12 cellular contexts compared by ENCODE assay signal in genomic region chr11:8720868-8721739, GRCh38. TPM values are rescaled to one million over a fixed set of nuclear protein-coding genes. Genes with fewer than 3 reads are reported as not detected.
A peak's percentile ranks its signal among the peaks of the same experiment; 100 is the strongest.
DNase-seq lines count a peak whose midpoint lies in the region; ATAC-seq, FAIRE-seq and TF ChIP-seq lines count a peak whose summit lies in the region.
"Had no signal": no experiment of that assay in that cellular context is flagged by ENCODE, and none has a peak within 500 bp of the region (broad histone marks: within the 10 kb centered on the region; RNA-seq: fewer than 3 reads in every experiment).

No MANE protein-coding gene starts in this region.

- peaks cover 29% of the 10 kb centered on the region for H3K79me2 ChIP-seq in SK-N-SH (ENCODE audit: insufficient read depth)

- no peak overlapping the region for H3K27ac Mint-ChIP-seq in natural killer cell treated with Interleukin-12 subunit alpha and Interleukin-12 subunit beta and Interleukin-15 and Interleukin-18, amount 100 ng/mL, for 72 hours
- H3K27ac Mint-ChIP-seq: activated B cell treated with CpG ODN at 0.5 μM for 24 hours; stimulated activated memory B cell treated with anti-CD40 and anti-IgM and Interleukin-4, amounts not matched to agents 10 μg/mL and 1 μg/mL and 100 μg/mL, for 72 hours had no signal

- no peak overlapping the region for H3K4me3 ChIP-seq in SK-N-SH (ENCODE audit: low read depth in 2 of 2, low read length in 1 of 2)
- no peak overlapping the region for H3K4me3 ChIP-seq in coronary artery
- no peak overlapping the region for H3K4me3 ChIP-seq in mucosa of stomach (ENCODE audit: low read length)

- H3K9ac ChIP-seq in SK-N-SH (peak overlapping the region; percentile 56; the same call in 1 of the 2 replicates), mucosa of stomach (ENCODE audit: low read length) (peak overlapping the region; percentile 54)

- TF ChIP-seq EP300 in SK-N-SH (IDR thresholded peaks at IDR 0.05; ENCODE audit: borderline replicate concordance in 1 of 2, low read depth in 1 of 2, low read length in 1 of 2) = no peak

- H3K4me1 ChIP-seq in SK-N-SH (ENCODE audit: control insufficient read depth in 1 of 2, insufficient read depth in 2 of 2, low read depth in 1 of 2, low read length in 1 of 2) = peaks cover 29 to 57% of the 10 kb centered on the region in 2 experiments; a peak in 3 of 4 replicates
- H3K4me1 ChIP-seq in mucosa of stomach (ENCODE audit: control insufficient read depth, insufficient read depth, low read length) = peaks cover 72% of the 10 kb centered on the region

- peaks cover 0 to 9% of the 10 kb centered on the region in 2 donors for H3K4me1 Mint-ChIP-seq in natural killer cell treated with Interleukin-12 subunit alpha and Interleukin-12 subunit beta and Interleukin-15 and Interleukin-18, amount 100 ng/mL, for 72 hours (ENCODE audit: low read depth in 2 of 2)

- 95% methylated on average over 6 of the region's 7 CpGs for WGBS in SK-N-SH (ENCODE audit: low lambda C conversion rate)

- CTCF ChIA-PET in SK-N-SH (lab: Yijun Ruan, JAX) = interaction anchor here (0.9 kb wide), 1 partner anchor 89 kb away, joined by 4 read pairs; a partner anchor contains a TSS

- H3K36me3 ChIP-seq in SK-N-SH (replicated peaks in 1 of 2; ENCODE audit: control insufficient read depth in 1 of 2, insufficient read depth in 2 of 2, low read length in 1 of 2) (peaks cover 12 to 16% of the 10 kb centered on the region in 2 experiments), mucosa of stomach (ENCODE audit: control insufficient read depth, insufficient read depth, low read length) (peaks cover 5% of the 10 kb centered on the region)

- no peaks in the 10 kb centered on the region for H3K9me3 Mint-ChIP-seq in natural killer cell treated with Interleukin-12 subunit alpha and Interleukin-12 subunit beta and Interleukin-15 and Interleukin-18, amount 100 ng/mL, for 72 hours
- H3K9me3 Mint-ChIP-seq: activated B cell treated with CpG ODN at 0.5 μM for 24 hours; stimulated activated memory B cell treated with anti-CD40 and anti-IgM and Interleukin-4, amounts not matched to agents 10 μg/mL and 1 μg/mL and 100 μg/mL, for 72 hours had no signal

- H3K4me3 Mint-ChIP-seq in natural killer cell treated with Interleukin-12 subunit alpha and Interleukin-12 subunit beta and Interleukin-15 and Interleukin-18, amount 100 ng/mL, for 72 hours = no peak overlapping the region
- H3K4me3 Mint-ChIP-seq: activated B cell treated with CpG ODN at 0.5 μM for 24 hours; stimulated activated memory B cell treated with anti-CD40 and anti-IgM and Interleukin-4, amounts not matched to agents 10 μg/mL and 1 μg/mL and 100 μg/mL, for 72 hours had no signal

- no peaks in the 10 kb centered on the region for H3K9me2 ChIP-seq in SK-N-SH

- POLR2A ChIA-PET in SK-N-SH (lab: Yijun Ruan, JAX) = no interaction called here

- no peaks in the 10 kb centered on the region for H4K20me1 ChIP-seq in SK-N-SH (ENCODE audit: insufficient read depth)

- H3K4me2 ChIP-seq in SK-N-SH = peak overlapping the region; percentile 80; the same call in 1 of the 2 replicates

- no peak overlapping the region for H2AFZ ChIP-seq in SK-N-SH (ENCODE audit: low read depth)

- TF ChIP-seq CTCF in SK-N-SH (IDR thresholded peaks at IDR 0.05) = no peak
- no peak for TF ChIP-seq CTCF in coronary artery (IDR thresholded peaks at IDR 0.05)

- TF ChIP-seq RAD21 in SK-N-SH (IDR thresholded peaks at IDR 0.05; ENCODE audit: low read length) = no peak

- DNase-seq in SK-N-SH (no peak), coronary artery (ENCODE audit: low spot score) (no peak), ureter (ENCODE audit: low spot score) (peak; percentile 83), GM19239 (ENCODE audit: insufficient read length, low spot score) (no peak), SW 1271 (lab: John Stamatoyannopoulos, UW) (no peak)
- no peak for DNase-seq in natural killer cell treated with Interleukin-12 subunit alpha and Interleukin-12 subunit beta and Interleukin-15 and Interleukin-18, amount 100 ng/mL, for 72 hours (ENCODE audit: low spot score)
- DNase-seq: activated B cell treated with CpG ODN at 0.5 μM for 24 hours, glutamatergic neuron, NCI-H524 had no signal

- H3K27me3 ChIP-seq in SK-N-SH (ENCODE audit: insufficient read depth) = no peaks in the 10 kb centered on the region
- H3K27me3 ChIP-seq in mucosa of stomach (ENCODE audit: control insufficient read depth, insufficient read depth, low read length) = no peaks in the 10 kb centered on the region

- H3F3A ChIP-seq in SK-N-SH (replicated peaks; ENCODE audit: insufficient read depth) = peaks cover 30% of the 10 kb centered on the region

- no peak for ATAC-seq in SK-N-SH treated with all-trans-retinoic acid at 6 μM for 48 hours
- no peak for ATAC-seq in natural killer cell treated with Interleukin-12 subunit alpha and Interleukin-12 subunit beta and Interleukin-15 and Interleukin-18, amount 100 ng/mL, for 72 hours
- ATAC-seq: stimulated activated memory B cell treated with anti-CD40 and anti-IgM and Interleukin-4, amounts not matched to agents 10 μg/mL and 1 μg/mL and 100 μg/mL, for 72 hours had no signal

- H3K27ac ChIP-seq in SK-N-SH (ENCODE audit: low read depth in 2 of 2, low read length in 1 of 2) (peak overlapping the region; percentile 80 to 96), coronary artery (peak overlapping the region; percentile 20 to 93)

- no peaks in the 10 kb centered on the region for H3K27me3 Mint-ChIP-seq in natural killer cell treated with Interleukin-12 subunit alpha and Interleukin-12 subunit beta and Interleukin-15 and Interleukin-18, amount 100 ng/mL, for 72 hours

- H3K9me3 ChIP-seq in SK-N-SH (no peaks in the 10 kb centered on the region), mucosa of stomach (ENCODE audit: control insufficient read depth, low read length) (no peaks in the 10 kb centered on the region)

- H3K36me3 Mint-ChIP-seq in natural killer cell treated with Interleukin-12 subunit alpha and Interleukin-12 subunit beta and Interleukin-15 and Interleukin-18, amount 100 ng/mL, for 72 hours = no peaks in the 10 kb centered on the region
- H3K36me3 Mint-ChIP-seq: stimulated activated memory B cell treated with anti-CD40 and anti-IgM and Interleukin-4, amounts not matched to agents 10 μg/mL and 1 μg/mL and 100 μg/mL, for 72 hours had no signal

- FAIRE-seq in GM19239 (lab: Jason Lieb, UNC) = no peak

TF ChIP-seq in SK-N-SH, 30 proteins besides CTCF, POLR2A, EP300 and RAD21 (continues in another document):
- TF ChIP-seq YY1 (IDR thresholded peaks at IDR 0.05; ENCODE audit: low read depth) (no peak), NFIC (IDR thresholded peaks at IDR 0.05; ENCODE audit: borderline replicate concordance) (no peak), RFX5 (IDR thresholded peaks at IDR 0.05; ENCODE audit: low read length) (no peak), EZH2phosphoT487 (IDR thresholded peaks at IDR 0.05; ENCODE audit: borderline replicate concordance, low read depth) (no peak), PBX3 (IDR thresholded peaks at IDR 0.05) (no peak), FOXJ3 (CRISPR knock-in tag; IDR thresholded peaks at IDR 0.05) (no peak)

TF ChIP-seq in SK-N-SH treated with all-trans-retinoic acid at 6 μM for 48 hours, 23 proteins besides CTCF, POLR2A, EP300 and RAD21 (continues in another document):
- no peak for TF ChIP-seq PPARA (CRISPR knock-in tag; IDR thresholded peaks at IDR 0.05; ENCODE audit: borderline replicate concordance)
- TF ChIP-seq ARNTL (CRISPR knock-in tag; IDR thresholded peaks at IDR 0.05; ENCODE audit: borderline replicate concordance, low read depth) = no peak
- no peak for TF ChIP-seq ZFP3 (CRISPR knock-in tag; IDR thresholded peaks at IDR 0.05)
- TF ChIP-seq POU6F1 (CRISPR knock-in tag; IDR thresholded peaks at IDR 0.05; ENCODE audit: borderline replicate concordance, low read depth) = no peak
- TF ChIP-seq TCF4 (CRISPR knock-in tag; IDR thresholded peaks at IDR 0.05; ENCODE audit: borderline replicate concordance) = no peak
- TF ChIP-seq TOX (CRISPR knock-in tag; IDR thresholded peaks at IDR 0.05; ENCODE audit: borderline replicate concordance) = no peak
- TF ChIP-seq OSR1 (CRISPR knock-in tag; IDR thresholded peaks at IDR 0.05) = no peak
- no peak for TF ChIP-seq ZFP30 (CRISPR knock-in tag; IDR thresholded peaks at IDR 0.05)
- TF ChIP-seq BACH2 (CRISPR knock-in tag; IDR thresholded peaks at IDR 0.05; ENCODE audit: borderline replicate concordance) = no peak

RNA-seq across cellular contexts. Expression of gene RPL27A, which starts 38.5 kb away (rescaled TPM):
- 752 and 1,162 TPM in 2 replicates for polyA plus RNA-seq in SK-N-SH (2012; rRNA removed)
- 1,039 and 1,258 TPM in 2 replicates for polyA plus RNA-seq in SK-N-SH (2012; cell fraction: cytosol; rRNA removed)
- 308 and 341 TPM in 2 replicates for polyA plus RNA-seq in SK-N-SH (2012; cell fraction: nucleus; rRNA removed)
- 976 TPM for total RNA-seq in ureter
- 100 to 1,000 TPM; 504 to 846 TPM for total RNA-seq in natural killer cell treated with Interleukin-12 subunit alpha and Interleukin-12 subunit beta and Interleukin-15 and Interleukin-18, amount 100 ng/mL, for 72 hours

RNA-seq across cellular contexts. Expression of gene TRIM66, which starts 38.6 kb away (rescaled TPM):
- polyA plus RNA-seq in SK-N-SH (2012; rRNA removed) = 6.4 and 8.0 TPM in 2 replicates
- polyA plus RNA-seq in SK-N-SH (2012; cell fraction: cytosol; rRNA removed) = 2.5 and 2.7 TPM in 2 replicates
- polyA plus RNA-seq in SK-N-SH (2012; cell fraction: nucleus; rRNA removed) = 44.1 and 62.7 TPM in 2 replicates
- 40.1 TPM for total RNA-seq in ureter
- 10 to 100 TPM; 12.5 to 27.7 TPM for total RNA-seq in natural killer cell treated with Interleukin-12 subunit alpha and Interleukin-12 subunit beta and Interleukin-15 and Interleukin-18, amount 100 ng/mL, for 72 hours
